Comparison of ENCODE assay signal across 16 cellular contexts in genomic region chr12:109645194-109645593, GRCh38.
"Had no signal": no experiment of that assay in that cellular context is flagged by ENCODE, and none has a peak within 500 bp of the region (broad histone marks: within the 10 kb centered on the region; RNA-seq: fewer than 3 reads in every experiment).

No MANE protein-coding gene starts in this region.

- H3K4me1 ChIP-seq: lower lobe of right lung, psoas muscle, sigmoid colon, testis, tibial artery had no signal

- ATAC-seq: left ventricle myocardium superior; lower lobe of right lung; natural killer cell; psoas muscle; right cardiac atrium; stimulated activated memory B cell treated with anti-CD40 and anti-IgM and Interleukin-4, amounts not matched to agents 10 μg/mL and 1 μg/mL and 100 μg/mL, for 72 hours; stimulated activated naive CD8-positive, alpha-beta T cell treated with anti-CD3 and anti-CD28 coated beads, Interleukin-15, Interleukin-2, amounts not matched to agents 100 U/mL and 50 U/mL, for 24 hours had no signal

- DNase-seq: dorsolateral prefrontal cortex; effector CD4-positive, alpha-beta T cell; head of caudate nucleus; left ventricle myocardium superior; lower lobe of right lung; natural killer cell; psoas muscle; right cardiac atrium; sigmoid colon; stimulated activated CD4-positive, alpha-beta T cell treated with anti-CD3 and anti-CD28 coated beads, Interleukin-4, amount 100 ng/mL, for 4 hours; stimulated activated naive CD8-positive, alpha-beta T cell treated with anti-CD3 and anti-CD28 coated beads, Interleukin-15, Interleukin-2, amounts not matched to agents 100 U/mL and 50 U/mL, for 24 hours; substantia nigra; testis; tibial artery had no signal

- H3K9me3 ChIP-seq: lower lobe of right lung, psoas muscle, sigmoid colon, testis, tibial artery had no signal

- H3K4me1 Mint-ChIP-seq: natural killer cell; stimulated activated memory B cell treated with anti-CD40 and anti-IgM and Interleukin-4, amounts not matched to agents 10 μg/mL and 1 μg/mL and 100 μg/mL, for 72 hours had no signal

- H3K27ac Mint-ChIP-seq: natural killer cell; stimulated activated memory B cell treated with anti-CD40 and anti-IgM and Interleukin-4, amounts not matched to agents 10 μg/mL and 1 μg/mL and 100 μg/mL, for 72 hours had no signal

- H3K27ac ChIP-seq: dorsolateral prefrontal cortex, lower lobe of right lung, psoas muscle, sigmoid colon, testis, tibial artery had no signal

- H3K4me3 Mint-ChIP-seq: natural killer cell; stimulated activated memory B cell treated with anti-CD40 and anti-IgM and Interleukin-4, amounts not matched to agents 10 μg/mL and 1 μg/mL and 100 μg/mL, for 72 hours; type B pancreatic cell had no signal

- H3K36me3 Mint-ChIP-seq: natural killer cell; stimulated activated memory B cell treated with anti-CD40 and anti-IgM and Interleukin-4, amounts not matched to agents 10 μg/mL and 1 μg/mL and 100 μg/mL, for 72 hours; type B pancreatic cell had no signal

- H3K36me3 ChIP-seq: lower lobe of right lung, sigmoid colon, tibial artery had no signal

- H3K9me3 Mint-ChIP-seq: natural killer cell; stimulated activated memory B cell treated with anti-CD40 and anti-IgM and Interleukin-4, amounts not matched to agents 10 μg/mL and 1 μg/mL and 100 μg/mL, for 72 hours; type B pancreatic cell had no signal

- H3K4me3 ChIP-seq: dorsolateral prefrontal cortex, lower lobe of right lung, psoas muscle, sigmoid colon, testis, tibial artery had no signal

- H3K27me3 ChIP-seq: testis had no signal
